ENCODE assay signal across 17 cellular contexts in the genomic region with DNA sequence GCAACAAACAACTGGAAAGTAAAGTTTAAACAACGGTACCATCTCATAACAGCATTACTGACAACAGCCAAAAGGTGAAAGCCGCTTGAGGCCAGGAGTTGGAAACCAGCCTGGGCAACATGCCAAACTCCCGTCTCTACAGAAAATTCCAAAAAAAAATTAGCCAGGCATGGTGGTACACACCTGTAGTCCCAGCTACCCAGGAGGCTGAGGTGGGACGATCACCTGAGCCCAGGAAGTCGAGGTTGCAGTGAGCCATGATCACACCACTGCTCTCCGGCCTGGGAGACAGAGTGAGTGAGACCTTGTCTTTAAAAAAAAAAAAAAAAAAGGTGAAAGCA. TPM values are rescaled to one million over a fixed set of nuclear protein-coding genes. Genes with fewer than 3 reads are reported as not detected.
A peak's percentile ranks its signal among the peaks of the same experiment; 100 is the strongest.
DNase-seq lines count a peak whose midpoint lies in the region; ATAC-seq and TF ChIP-seq lines count a peak whose summit lies in the region.
"Had no signal": no experiment of that assay in that cellular context is flagged by ENCODE, and none has a peak within 500 bp of the region (broad histone marks: within the 10 kb centered on the region; RNA-seq: fewer than 3 reads in every experiment).

No MANE protein-coding gene starts in this region.

- no peak for DNase-seq in activated CD8-positive, alpha-beta T cell treated with anti-CD3 and anti-CD28 coated beads, Interleukin-2, amount 10 ng/mL, durations not matched to agents 7 days and 5 days
- DNase-seq in activated CD8-positive, alpha-beta T cell treated with anti-CD3 and anti-CD28 coated beads for 36 hours = no peak
- DNase-seq in HL-60 (ENCODE audit: low read depth in 1 of 2, low spot score in 1 of 2) (no peak), spleen (peak; percentile 64), DMS153 (lab: John Stamatoyannopoulos, UW) (no peak), NCI-H1092 (lab: John Stamatoyannopoulos, UW) (no peak)
- no peak for DNase-seq in central memory CD8-positive, alpha-beta T cell (ENCODE audit: low spot score in 2 of 2)
- DNase-seq: activated effector memory CD4-positive, alpha-beta T cell treated with Interleukin-2 at 50 U/mL for 16 hours; DMS53; dorsolateral prefrontal cortex; HFFc6; NCI-H1105; NCI-H748 treated with DMSO at 0.1 percent for 48 hours; occipital lobe; stimulated activated CD4-positive, alpha-beta T cell treated with anti-CD3 and anti-CD28 coated beads, Interleukin-4, amount 100 ng/mL, for 4 hours had no signal

- no peaks in the 10 kb centered on the region for H3K36me3 ChIP-seq in spleen

- H3K4me1 Mint-ChIP-seq in activated CD8-positive, alpha-beta T cell treated with anti-CD3 and anti-CD28 coated beads, Interleukin-2, amount 10 ng/mL, durations not matched to agents 7 days and 5 days (ENCODE audit: low read depth) = peaks cover 78% of the 10 kb centered on the region
- H3K4me1 Mint-ChIP-seq in activated CD8-positive, alpha-beta T cell treated with anti-CD3 and anti-CD28 coated beads for 36 hours (ENCODE audit: low read depth) = peaks cover 74% of the 10 kb centered on the region
- H3K4me1 Mint-ChIP-seq in central memory CD8-positive, alpha-beta T cell = peaks cover 68% of the 10 kb centered on the region

- TF ChIP-seq CTCF in activated CD8-positive, alpha-beta T cell treated with anti-CD3 and anti-CD28 coated beads for 36 hours (IDR thresholded peaks at IDR 0.05) = no peak
- TF ChIP-seq CTCF in HL-60 (IDR thresholded peaks at IDR 0.05; ENCODE audit: insufficient read depth, low read length) (no peak), spleen (IDR thresholded peaks at IDR 0.05 in 8 of 11, conservative IDR thresholded peaks at IDR 0.05 in 3 of 11) (no peak)

- H3K4me3 ChIP-seq in HL-60 (replicated peaks; ENCODE audit: insufficient read depth, low read length) (no peak overlapping the region), spleen (peak overlapping the region in 1 of 8 donors; percentile 34)
- H3K4me3 ChIP-seq: dorsolateral prefrontal cortex had no signal

- 49 to 68% (median 57%) methylated on average over 6 of the region's 6 CpGs for WGBS in spleen, 5 donors

- POLR2A ChIA-PET in activated CD8-positive, alpha-beta T cell treated with anti-CD3 and anti-CD28 coated beads, Interleukin-2, amount 10 ng/mL, durations not matched to agents 7 days and 5 days (lab: Charles Lee) = no interaction called here
- POLR2A ChIA-PET in activated CD8-positive, alpha-beta T cell treated with anti-CD3 and anti-CD28 coated beads for 36 hours (lab: Charles Lee) = no interaction called here

- CTCF ChIA-PET in activated CD8-positive, alpha-beta T cell treated with anti-CD3 and anti-CD28 coated beads, Interleukin-2, amount 10 ng/mL, durations not matched to agents 7 days and 5 days (lab: Charles Lee) = interaction anchor here (1.2 to 2.2 kb wide), 2 partner anchors 10 to 11 kb away, joined by 3 to 16 read pairs; no protein-coding TSS in a partner anchor
- CTCF ChIA-PET in activated CD8-positive, alpha-beta T cell treated with anti-CD3 and anti-CD28 coated beads for 36 hours (lab: Charles Lee) = interaction anchor here (3.6 to 5.0 kb wide), 2 partner anchors 10 to 12 kb away, joined by 17 to 23 read pairs; no protein-coding TSS in a partner anchor

- no peaks in the 10 kb centered on the region for H3K27me3 Mint-ChIP-seq in activated CD8-positive, alpha-beta T cell treated with anti-CD3 and anti-CD28 coated beads, Interleukin-2, amount 10 ng/mL, durations not matched to agents 7 days and 5 days (ENCODE audit: low read depth)
- H3K27me3 Mint-ChIP-seq in activated CD8-positive, alpha-beta T cell treated with anti-CD3 and anti-CD28 coated beads for 36 hours = no peaks in the 10 kb centered on the region
- no peaks in the 10 kb centered on the region for H3K27me3 Mint-ChIP-seq in central memory CD8-positive, alpha-beta T cell

- intact Hi-C loops in activated CD8-positive, alpha-beta T cell treated with anti-CD3 and anti-CD28 coated beads for 36 hours (cut with micrococcal nuclease) = no loop called here
- intact Hi-C loops in spleen (cut with DNase I; ENCODE audit: low total_unique reads) = no loop called here

- no peaks in the 10 kb centered on the region for H3K9me3 ChIP-seq in spleen

- H3K4me3 Mint-ChIP-seq in activated CD8-positive, alpha-beta T cell treated with anti-CD3 and anti-CD28 coated beads, Interleukin-2, amount 10 ng/mL, durations not matched to agents 7 days and 5 days = no peak overlapping the region
- no peak overlapping the region for H3K4me3 Mint-ChIP-seq in activated CD8-positive, alpha-beta T cell treated with anti-CD3 and anti-CD28 coated beads for 36 hours
- no peak overlapping the region for H3K4me3 Mint-ChIP-seq in central memory CD8-positive, alpha-beta T cell
- H3K4me3 Mint-ChIP-seq: HFFc6 had no signal

- H3K4me1 ChIP-seq in spleen = peaks cover 33 to 100% (median 98%) of the 10 kb centered on the region in 6 donors

- H3K36me3 Mint-ChIP-seq in activated CD8-positive, alpha-beta T cell treated with anti-CD3 and anti-CD28 coated beads, Interleukin-2, amount 10 ng/mL, durations not matched to agents 7 days and 5 days (ENCODE audit: low read depth) = peaks cover 46% of the 10 kb centered on the region
- H3K36me3 Mint-ChIP-seq in activated CD8-positive, alpha-beta T cell treated with anti-CD3 and anti-CD28 coated beads for 36 hours (ENCODE audit: low read depth) = peaks cover 11% of the 10 kb centered on the region
- H3K36me3 Mint-ChIP-seq in central memory CD8-positive, alpha-beta T cell (ENCODE audit: insufficient read depth) = peaks cover 21% of the 10 kb centered on the region

- H3K27ac ChIP-seq in HL-60 (replicated peaks) (peak overlapping the region; percentile 91), spleen (peak overlapping the region; percentile 21 to 97 (median 88))

- TF ChIP-seq POLR2A in spleen (IDR thresholded peaks at IDR 0.05) = no peak

- peak overlapping the region; percentile 62 for H3K27ac Mint-ChIP-seq in activated CD8-positive, alpha-beta T cell treated with anti-CD3 and anti-CD28 coated beads, Interleukin-2, amount 10 ng/mL, durations not matched to agents 7 days and 5 days
- no peak overlapping the region for H3K27ac Mint-ChIP-seq in activated CD8-positive, alpha-beta T cell treated with anti-CD3 and anti-CD28 coated beads for 36 hours
- H3K27ac Mint-ChIP-seq in central memory CD8-positive, alpha-beta T cell (ENCODE audit: low read depth) = peak overlapping the region; percentile 98
- H3K27ac Mint-ChIP-seq: HFFc6 had no signal

- no peaks in the 10 kb centered on the region for H3K9me3 Mint-ChIP-seq in activated CD8-positive, alpha-beta T cell treated with anti-CD3 and anti-CD28 coated beads, Interleukin-2, amount 10 ng/mL, durations not matched to agents 7 days and 5 days (ENCODE audit: insufficient read depth)
- H3K9me3 Mint-ChIP-seq in activated CD8-positive, alpha-beta T cell treated with anti-CD3 and anti-CD28 coated beads for 36 hours = no peaks in the 10 kb centered on the region
- no peaks in the 10 kb centered on the region for H3K9me3 Mint-ChIP-seq in central memory CD8-positive, alpha-beta T cell
- H3K9me3 Mint-ChIP-seq: HFFc6 had no signal

- H3K27me3 ChIP-seq in HL-60 (ENCODE audit: insufficient read depth, poor library complexity, severe bottlenecking) (no peaks in the 10 kb centered on the region), spleen (replicated peaks in 1 of 7) (no peaks in the 10 kb centered on the region)
- H3K27me3 ChIP-seq: dorsolateral prefrontal cortex had no signal

- ATAC-seq in activated CD8-positive, alpha-beta T cell treated with anti-CD3 and anti-CD28 coated beads, Interleukin-2, amount 10 ng/mL, durations not matched to agents 7 days and 5 days = no peak
- ATAC-seq in activated CD8-positive, alpha-beta T cell treated with anti-CD3 and anti-CD28 coated beads for 36 hours = no peak
- ATAC-seq in central memory CD8-positive, alpha-beta T cell (replicated peaks; ENCODE audit: extremely low read depth, poor library complexity, severe bottlenecking) = no peak
- no peak for ATAC-seq in HG02798 (IDR thresholded peaks at IDR 0.05; ENCODE audit: poor library complexity, unreplicated experiment)
- ATAC-seq: sciatic nerve had no signal

RNA-seq across cellular contexts. Expression of a gene that starts 4.4 kb away (rescaled TPM):
- 100 to 1,000 TPM; 110 to 127 TPM for total RNA-seq in activated CD8-positive, alpha-beta T cell treated with anti-CD3 and anti-CD28 coated beads, Interleukin-2, amount 10 ng/mL, durations not matched to agents 7 days and 5 days
- total RNA-seq in activated CD8-positive, alpha-beta T cell treated with anti-CD3 and anti-CD28 coated beads for 36 hours = 10 to 100 TPM; 41.9 to 43.0 TPM
- 100 to 1,000 TPM in 2 of 7 donors, 10 to 100 TPM in 5; 34.4 to 104 (median 81.4) TPM for total RNA-seq in spleen
- 10 to 100 TPM; 30.6 to 86.4 (median 71.0) TPM for polyA plus RNA-seq in spleen
